14 cellular contexts compared by ENCODE assay signal in genomic region chr4:108044951-108045686, GRCh38. TPM values are rescaled to one million over a fixed set of nuclear protein-coding genes. Genes with fewer than 3 reads are reported as not detected.
A peak's percentile ranks its signal among the peaks of the same experiment; 100 is the strongest.
DNase-seq lines count a peak whose midpoint lies in the region; ATAC-seq and TF ChIP-seq lines count a peak whose summit lies in the region.
"Had no signal": no experiment of that assay in that cellular context is flagged by ENCODE, and none has a peak within 500 bp of the region (broad histone marks: within the 10 kb centered on the region; RNA-seq: fewer than 3 reads in every experiment).

No MANE protein-coding gene starts in this region.

- H3K27ac Mint-ChIP-seq in activated naive CD4-positive, alpha-beta T cell treated with anti-CD3 and anti-CD28 coated beads for 36 hours, result peak overlapping the region; percentile 89
- H3K27ac Mint-ChIP-seq in T-helper 17 cell (peak overlapping the region; percentile 70), H9 (no peak overlapping the region)
- H3K27ac Mint-ChIP-seq: activated B cell treated with CpG ODN at 0.5 μM for 24 hours had no signal

- ATAC-seq in T-helper 17 cell, result no peak
- ATAC-seq in foreskin keratinocyte, result peak; percentile 95
- peak; percentile 72 for ATAC-seq in stimulated activated naive CD8-positive, alpha-beta T cell treated with anti-CD3 and anti-CD28 coated beads, Interleukin-15, Interleukin-2, amounts not matched to agents 100 U/mL and 50 U/mL, for 24 hours
- no peak for ATAC-seq in HG03460 (IDR thresholded peaks at IDR 0.05; ENCODE audit: unreplicated experiment)

- H2BK12ac ChIP-seq in H9 (ENCODE audit: insufficient read length, low read depth, low read length), result no peak overlapping the region

- no peak overlapping the region for H3K23ac ChIP-seq in H9 (ENCODE audit: insufficient read length, low read depth, low read length)

- CTCF ChIA-PET in activated naive CD4-positive, alpha-beta T cell treated with anti-CD3 and anti-CD28 coated beads for 36 hours (lab: Charles Lee), result interaction anchor here (0.8 to 2.0 kb wide), 3 partner anchors 15 to 528 kb away, joined by 3 to 4 read pairs (median 3); no protein-coding TSS in a partner anchor

- no peaks in the 10 kb centered on the region for H3K27me3 Mint-ChIP-seq in activated naive CD4-positive, alpha-beta T cell treated with anti-CD3 and anti-CD28 coated beads for 36 hours (ENCODE audit: low read depth)
- H3K27me3 Mint-ChIP-seq in T-helper 17 cell (no peaks in the 10 kb centered on the region), H9 (ENCODE audit: low read depth) (peaks cover 19% of the 10 kb centered on the region)
- H3K27me3 Mint-ChIP-seq: activated B cell treated with CpG ODN at 0.5 μM for 24 hours had no signal

- DNase-seq in activated naive CD4-positive, alpha-beta T cell treated with anti-CD3 and anti-CD28 coated beads for 36 hours, result no peak
- DNase-seq in activated naive CD4-positive, alpha-beta T cell treated with Interleukin-2 at 50 U/mL for 16 hours, result no peak
- no peak for DNase-seq in T-helper 17 cell
- peak in 1 of 2 donors; percentile 20 for DNase-seq in foreskin keratinocyte
- no peak for DNase-seq in stimulated activated naive CD8-positive, alpha-beta T cell treated with anti-CD3 and anti-CD28 coated beads, Interleukin-15, Interleukin-2, amounts not matched to agents 100 U/mL and 50 U/mL, for 24 hours
- no peak for DNase-seq in SW480 (ENCODE audit: low spot score)
- DNase-seq in H9, result no peak
- DNase-seq: activated B cell treated with CpG ODN at 0.5 μM for 24 hours; brain microvascular endothelial cell; effector CD4-positive, alpha-beta T cell; NCI-H2081 treated with DMSO at 0.1 percent for 48 hours; NCI-H526 treated with DMSO at 0.1 percent for 48 hours had no signal

- H3K36me3 Mint-ChIP-seq in activated naive CD4-positive, alpha-beta T cell treated with anti-CD3 and anti-CD28 coated beads for 36 hours (ENCODE audit: low read depth), result peaks cover 38% of the 10 kb centered on the region
- no peaks in the 10 kb centered on the region for H3K36me3 Mint-ChIP-seq in T-helper 17 cell (ENCODE audit: low read depth)
- no peaks in the 10 kb centered on the region; a peak in 1 of 7 replicates for H3K36me3 Mint-ChIP-seq in H9 (ENCODE audit: insufficient read depth in 1 of 3, low read depth in 3 of 3)

- H3K79me1 ChIP-seq in H9 (ENCODE audit: insufficient read depth, low read depth, low read length, poor library complexity, severe bottlenecking), result no peaks in the 10 kb centered on the region

- H2BK20ac ChIP-seq in H9 (ENCODE audit: low read depth, low read length, poor library complexity, severe bottlenecking), result no peak overlapping the region

- H3K18ac ChIP-seq in H9 (ENCODE audit: insufficient read length, low read depth, low read length), result no peak overlapping the region

- H3K4me1 ChIP-seq in foreskin keratinocyte (peaks cover 7% of the 10 kb centered on the region), H9 (ENCODE audit: insufficient read depth, low read length) (no peaks in the 10 kb centered on the region)

- no peak overlapping the region for H2BK15ac ChIP-seq in H9 (ENCODE audit: low read depth, low read length)

- intact Hi-C loops in activated naive CD4-positive, alpha-beta T cell treated with anti-CD3 and anti-CD28 coated beads for 36 hours (cut with micrococcal nuclease), result loop anchor here (1.0 to 5.0 kb wide), 3 partner anchors 9 to 577 kb away; partner anchors contain the start of gene RPL34

- H4K20me1 ChIP-seq in H9 (ENCODE audit: control insufficient read depth, insufficient read depth, insufficient read length), result no peaks in the 10 kb centered on the region

- no peak overlapping the region for H2AFZ ChIP-seq in H9 (ENCODE audit: low read length)

- H3K14ac ChIP-seq in H9 (ENCODE audit: insufficient read depth, low read length), result no peak overlapping the region

- no peak overlapping the region for H4K8ac ChIP-seq in H9 (replicated peaks; ENCODE audit: insufficient read length, low read depth, low read length)

- H3K27ac ChIP-seq in foreskin keratinocyte, result no peak overlapping the region
- H3K27ac ChIP-seq in H9 (ENCODE audit: insufficient read length, low read depth, low read length), result no peak overlapping the region
- H3K27ac ChIP-seq: brain microvascular endothelial cell had no signal

- no peak overlapping the region for H2BK120ac ChIP-seq in H9 (ENCODE audit: low read depth, low read length, poor library complexity, severe bottlenecking)

- H3K9me3 ChIP-seq in T-helper 17 cell (ENCODE audit: control insufficient read depth, low read length, poor library complexity, severe bottlenecking) (no peaks in the 10 kb centered on the region), H9 (ENCODE audit: control insufficient read depth, low read depth, low read length) (no peaks in the 10 kb centered on the region)

- no peak overlapping the region for H3K4me2 ChIP-seq in H9 (ENCODE audit: insufficient read depth, insufficient read length, low read length)

- no peak overlapping the region for H3K4me3 Mint-ChIP-seq in activated naive CD4-positive, alpha-beta T cell treated with anti-CD3 and anti-CD28 coated beads for 36 hours
- H3K4me3 Mint-ChIP-seq in T-helper 17 cell (no peak overlapping the region), H9 (no peak overlapping the region)
- H3K4me3 Mint-ChIP-seq: activated B cell treated with CpG ODN at 0.5 μM for 24 hours, neural crest cell had no signal

- no peak overlapping the region for H2AK5ac ChIP-seq in H9 (ENCODE audit: insufficient read length, low read length)

- WGBS in H9 (ENCODE audit: extremely low coverage, insufficient read length, low lambda C conversion rate), result no CpG with 5 or more reads among the region's 9 CpGs

- H3K23me2 ChIP-seq in H9 (ENCODE audit: insufficient read length, low read depth, low read length, poor library complexity, severe bottlenecking), result no peaks in the 10 kb centered on the region

- TF ChIP-seq CTCF in foreskin keratinocyte (conservative IDR thresholded peaks at IDR 0.05) (no peak), H9 (conservative IDR thresholded peaks at IDR 0.05) (no peak)

- H3K27me3 ChIP-seq in foreskin keratinocyte, result no peaks in the 10 kb centered on the region
- no peaks in the 10 kb centered on the region for H3K27me3 ChIP-seq in H9 (ENCODE audit: insufficient read depth, low read length)
- H3K27me3 ChIP-seq: brain microvascular endothelial cell had no signal

- H3K4ac ChIP-seq in H9 (ENCODE audit: low read depth, low read length), result no peak overlapping the region

- peaks cover 63% of the 10 kb centered on the region for H3K4me1 Mint-ChIP-seq in activated naive CD4-positive, alpha-beta T cell treated with anti-CD3 and anti-CD28 coated beads for 36 hours (ENCODE audit: low read depth)
- H3K4me1 Mint-ChIP-seq in T-helper 17 cell (peaks cover 36% of the 10 kb centered on the region), H9 (peaks cover 7 to 11% of the 10 kb centered on the region in 2 experiments)
- H3K4me1 Mint-ChIP-seq: activated B cell treated with CpG ODN at 0.5 μM for 24 hours had no signal

- H4K91ac ChIP-seq in H9 (ENCODE audit: insufficient read length, low read depth, low read length), result no peak overlapping the region

- H4K5ac ChIP-seq in H9 (ENCODE audit: insufficient read length, low read depth, low read length), result no peak overlapping the region

- no peaks in the 10 kb centered on the region for H3K79me2 ChIP-seq in H9 (ENCODE audit: insufficient read depth, low read length)

- H2BK5ac ChIP-seq in H9 (ENCODE audit: insufficient read length, low read length), result no peak overlapping the region

- no peak overlapping the region for H3K56ac ChIP-seq in H9 (ENCODE audit: insufficient read length, low read depth, low read length)

- H3T11ph ChIP-seq in H9 (ENCODE audit: low read length), result no peak overlapping the region

- no peak overlapping the region for H3K9ac ChIP-seq in H9 (ENCODE audit: extremely low read depth, insufficient read length, low read length)

- no peaks in the 10 kb centered on the region for H3K9me3 Mint-ChIP-seq in activated naive CD4-positive, alpha-beta T cell treated with anti-CD3 and anti-CD28 coated beads for 36 hours
- no peaks in the 10 kb centered on the region for H3K9me3 Mint-ChIP-seq in H9
- H3K9me3 Mint-ChIP-seq: activated B cell treated with CpG ODN at 0.5 μM for 24 hours, neural crest cell had no signal

RNA-seq across cellular contexts. Expression of gene HADH, which starts 55.4 kb away (rescaled TPM):
- total RNA-seq in activated naive CD4-positive, alpha-beta T cell treated with anti-CD3 and anti-CD28 coated beads for 36 hours, result 10 to 100 TPM; 56.1 to 57.6 TPM
- total RNA-seq in T-helper 17 cell (10 to 100 TPM; 10.5 to 13.3 TPM), foreskin keratinocyte (35.8 and 44.0 TPM in 2 replicates), H9 (2021) (44.4 and 46.6 TPM in 2 replicates)
- polyA plus RNA-seq in foreskin keratinocyte, result 39.9 and 55.6 TPM in 2 replicates

Comparison
In these comparisons a context has a peak if more than half of its experiments do, and no peak if none do; other contexts are left out.
1. H3K27ac Mint-ChIP-seq: peak in activated naive CD4-positive, alpha-beta T cell treated with anti-CD3 and anti-CD28 coated beads for 36 hours (single experiment) and T-helper 17 cell (single experiment); none in H9 (0 of 3).
2. ATAC-seq: peak in foreskin keratinocyte (single experiment) and stimulated activated naive CD8-positive, alpha-beta T cell treated with anti-CD3 and anti-CD28 coated beads, Interleukin-15, Interleukin-2, amounts not matched to agents 100 U/mL and 50 U/mL, for 24 hours (single experiment); none in T-helper 17 cell (single experiment) and HG03460 (single experiment).